ENCODE assay signal across 7 cellular contexts in genomic region chr1:161523041-161523816, GRCh38. TPM values are rescaled to one million over a fixed set of nuclear protein-coding genes. Genes with fewer than 3 reads are reported as not detected.
DNase-seq lines count a peak whose midpoint lies in the region; ATAC-seq and TF ChIP-seq lines count a peak whose summit lies in the region.
"Not testable (repeated sequence)": the region's sequence is repeated elsewhere in the genome, so short reads cannot be mapped to it uniquely, and the experiment has no call there.

No MANE protein-coding gene starts in this region.

- TF ChIP-seq CTCF in Panc1 (IDR thresholded peaks at IDR 0.05); parathyroid adenoma (IDR thresholded peaks at IDR 0.05): not testable (repeated sequence)

- in situ Hi-C loops in Panc1 (cut with HindIII; ENCODE audit: low pct_unique_long_range_greater_than_20kb, low sequenced_read_pairs) = not testable (repeated sequence)

- BruUV-seq in Panc1 (replicated peaks; lab: Mats Ljungman, UMichigan) = not testable (repeated sequence)

- not testable (repeated sequence) for H3K27me3 ChIP-seq in Panc1 (ENCODE audit: control insufficient read depth, insufficient read depth, low read length); parathyroid adenoma (ENCODE audit: control insufficient read depth, insufficient read depth, low read length)

- ATAC-seq in GM19372 (IDR thresholded peaks at IDR 0.05; ENCODE audit: low read depth, unreplicated experiment) = peak; percentile 12
- ATAC-seq in HG02981 (IDR thresholded peaks at IDR 0.05; ENCODE audit: unreplicated experiment) = peak; percentile 11
- ATAC-seq in Panc1 = peak; percentile 8; the same call in 1 of the 2 replicates
- not testable (repeated sequence) for ATAC-seq in effector memory CD8-positive, alpha-beta T cell (replicated peaks)
- peak; percentile 13 for ATAC-seq in left colon

- not testable (repeated sequence) for H3K27ac ChIP-seq in Panc1 (ENCODE audit: low read length)
- H3K27ac ChIP-seq in parathyroid adenoma = peak overlapping the region; percentile 72

- not testable (repeated sequence) for H3K4me1 ChIP-seq in Panc1 (ENCODE audit: control insufficient read depth, insufficient read depth, low read length); parathyroid adenoma

- peak overlapping the region; percentile 94 for H3K27ac Mint-ChIP-seq in activated T-helper 1 cell treated with anti-CD3 and anti-CD28 coated beads, Interleukin-12 subunit alpha, Interleukin-12 subunit beta, Interleukin-2, Interleukin-4 antibody, amounts not matched to agents 30 ng/mL and 10 ng/mL and 1 ng/mL, durations not matched to agents 14 hours and 24 hours and 36 hours
- H3K27ac Mint-ChIP-seq in effector memory CD8-positive, alpha-beta T cell = peak overlapping the region; percentile 99 to 100

- H3K4me2 ChIP-seq in parathyroid adenoma (ENCODE audit: low read length) = not testable (repeated sequence)

- H3K36me3 ChIP-seq in Panc1 (ENCODE audit: control insufficient read depth, insufficient read depth, low read length); parathyroid adenoma (ENCODE audit: control insufficient read depth, insufficient read depth, low read length): not testable (repeated sequence)

- POLR2A ChIA-PET in Panc1 (lab: Charles Lee) = not testable (repeated sequence)

- not testable (repeated sequence) for H3K4me3 ChIP-seq in Panc1 (ENCODE audit: low read depth in 2 of 2, low read length in 2 of 2)
- H3K4me3 ChIP-seq in parathyroid adenoma (ENCODE audit: low read depth, low read length) = peak overlapping the region; percentile 72

- peak overlapping the region; percentile 85 for H3K4me3 Mint-ChIP-seq in activated T-helper 1 cell treated with anti-CD3 and anti-CD28 coated beads, Interleukin-12 subunit alpha, Interleukin-12 subunit beta, Interleukin-2, Interleukin-4 antibody, amounts not matched to agents 30 ng/mL and 10 ng/mL and 1 ng/mL, durations not matched to agents 14 hours and 24 hours and 36 hours
- H3K4me3 Mint-ChIP-seq in effector memory CD8-positive, alpha-beta T cell = peak overlapping the region; percentile 87

- not testable (repeated sequence) for H2AFZ ChIP-seq in parathyroid adenoma

- peaks cover 15% of the 10 kb centered on the region for H3K4me1 Mint-ChIP-seq in activated T-helper 1 cell treated with anti-CD3 and anti-CD28 coated beads, Interleukin-12 subunit alpha, Interleukin-12 subunit beta, Interleukin-2, Interleukin-4 antibody, amounts not matched to agents 30 ng/mL and 10 ng/mL and 1 ng/mL, durations not matched to agents 14 hours and 24 hours and 36 hours (ENCODE audit: low read depth)
- H3K4me1 Mint-ChIP-seq in effector memory CD8-positive, alpha-beta T cell (ENCODE audit: low read depth in 2 of 2) = peaks cover 8 to 12% of the 10 kb centered on the region in 2 donors

- intact Hi-C loops in Panc1 (cut with micrococcal nuclease; ENCODE audit: unreplicated experiment); activated T-helper 1 cell treated with anti-CD3 and anti-CD28 coated beads, Interleukin-12 subunit alpha, Interleukin-12 subunit beta, Interleukin-2, Interleukin-4 antibody, amounts not matched to agents 30 ng/mL and 10 ng/mL and 1 ng/mL, durations not matched to agents 14 hours and 24 hours and 36 hours (cut with micrococcal nuclease); left colon (cut with DNase I, micrococcal nuclease): not testable (repeated sequence)

- H3K27me3 Mint-ChIP-seq in activated T-helper 1 cell treated with anti-CD3 and anti-CD28 coated beads, Interleukin-12 subunit alpha, Interleukin-12 subunit beta, Interleukin-2, Interleukin-4 antibody, amounts not matched to agents 30 ng/mL and 10 ng/mL and 1 ng/mL, durations not matched to agents 14 hours and 24 hours and 36 hours (ENCODE audit: insufficient read depth) = peaks cover 36% of the 10 kb centered on the region
- H3K27me3 Mint-ChIP-seq in effector memory CD8-positive, alpha-beta T cell = not testable (repeated sequence)

- not testable (repeated sequence) for H3K36me3 Mint-ChIP-seq in activated T-helper 1 cell treated with anti-CD3 and anti-CD28 coated beads, Interleukin-12 subunit alpha, Interleukin-12 subunit beta, Interleukin-2, Interleukin-4 antibody, amounts not matched to agents 30 ng/mL and 10 ng/mL and 1 ng/mL, durations not matched to agents 14 hours and 24 hours and 36 hours (ENCODE audit: low read depth)
- peaks cover 30% of the 10 kb centered on the region for H3K36me3 Mint-ChIP-seq in effector memory CD8-positive, alpha-beta T cell (ENCODE audit: insufficient read depth)

- not testable (repeated sequence) for H3K79me2 ChIP-seq in parathyroid adenoma

- H3K9me3 ChIP-seq in Panc1 (ENCODE audit: control insufficient read depth, insufficient read depth, low read depth, low read length); parathyroid adenoma (ENCODE audit: control insufficient read depth, low read length): not testable (repeated sequence)

- DNase-seq in Panc1 (ENCODE audit: low read depth, low spot score); activated T-helper 1 cell treated with anti-CD3 and anti-CD28 coated beads, Interleukin-12 subunit alpha, Interleukin-12 subunit beta, Interleukin-2, Interleukin-4 antibody, amounts not matched to agents 30 ng/mL and 10 ng/mL and 1 ng/mL, durations not matched to agents 14 hours and 24 hours and 36 hours (ENCODE audit: low spot score); effector memory CD8-positive, alpha-beta T cell; left colon: not testable (repeated sequence)

- not testable (repeated sequence) for H3K9me3 Mint-ChIP-seq in activated T-helper 1 cell treated with anti-CD3 and anti-CD28 coated beads, Interleukin-12 subunit alpha, Interleukin-12 subunit beta, Interleukin-2, Interleukin-4 antibody, amounts not matched to agents 30 ng/mL and 10 ng/mL and 1 ng/mL, durations not matched to agents 14 hours and 24 hours and 36 hours; effector memory CD8-positive, alpha-beta T cell

- not testable (repeated sequence) for H3K9ac ChIP-seq in parathyroid adenoma

- CTCF ChIA-PET in Panc1 (lab: Charles Lee) = not testable (repeated sequence)

RNA-seq across cellular contexts. Expression of gene HSPA6, which starts 1.1 kb away (rescaled TPM):
- total RNA-seq in Panc1 (2021; ENCODE audit: unreplicated experiment) = 0.44 TPM
- polyA plus RNA-seq in Panc1 (2012; ENCODE audit: insufficient read length) = 0.42 TPM
- total RNA-seq in activated T-helper 1 cell treated with anti-CD3 and anti-CD28 coated beads, Interleukin-12 subunit alpha, Interleukin-12 subunit beta, Interleukin-2, Interleukin-4 antibody, amounts not matched to agents 30 ng/mL and 10 ng/mL and 1 ng/mL, durations not matched to agents 14 hours and 24 hours and 36 hours = 0.59 and 0.99 TPM in 2 replicates
- 1 to 10 TPM in 1 of 2 donors, under 1 TPM in 1; 0.64 to 1.4 TPM for total RNA-seq in left colon

RNA-seq across cellular contexts. Expression of gene FCGR2A, which starts 18.0 kb away (rescaled TPM):
- 0.28 TPM for total RNA-seq in Panc1 (2021; ENCODE audit: unreplicated experiment)
- polyA plus RNA-seq in Panc1 (2012; ENCODE audit: insufficient read length) = not detected
- not detected in 2 replicates for total RNA-seq in activated T-helper 1 cell treated with anti-CD3 and anti-CD28 coated beads, Interleukin-12 subunit alpha, Interleukin-12 subunit beta, Interleukin-2, Interleukin-4 antibody, amounts not matched to agents 30 ng/mL and 10 ng/mL and 1 ng/mL, durations not matched to agents 14 hours and 24 hours and 36 hours
- 10 to 100 TPM in 1 of 2 donors, 1 to 10 TPM in 1; 5.5 to 17.4 TPM for total RNA-seq in left colon

RNA-seq across cellular contexts. Expression of gene FCGR3A, which starts 26.4 kb away (rescaled TPM):
- total RNA-seq in Panc1 (2021; ENCODE audit: unreplicated experiment) (0.13 TPM), left colon (10 to 100 TPM in 1 of 2 donors, 1 to 10 TPM in 1; 3.7 to 11.7 TPM)
- polyA plus RNA-seq in Panc1 (2012; ENCODE audit: insufficient read length) = not detected
- total RNA-seq in activated T-helper 1 cell treated with anti-CD3 and anti-CD28 coated beads, Interleukin-12 subunit alpha, Interleukin-12 subunit beta, Interleukin-2, Interleukin-4 antibody, amounts not matched to agents 30 ng/mL and 10 ng/mL and 1 ng/mL, durations not matched to agents 14 hours and 24 hours and 36 hours = not detected in 2 replicates
